8 cellular contexts compared by ENCODE assay signal in genomic region chr22:20981787-20982562, GRCh38. TPM values are rescaled to one million over a fixed set of nuclear protein-coding genes. Genes with fewer than 3 reads are reported as not detected.
A peak's percentile ranks its signal among the peaks of the same experiment; 100 is the strongest.
DNase-seq lines count a peak whose midpoint lies in the region; ATAC-seq and TF ChIP-seq lines count a peak whose summit lies in the region.

Gene LZTR1 (plus strand): TSS chr22:20982297. CDS start chr22:20982372, 75 bp downstream.

- H3K79me2 ChIP-seq in KMS-11 (ENCODE audit: insufficient read depth, low read depth) (no peaks in the 10 kb centered on the region), SK-N-SH (ENCODE audit: insufficient read depth) (peaks cover 25% of the 10 kb centered on the region)

- H3K4me1 ChIP-seq in ES-I3 (ENCODE audit: insufficient read depth, low read length) = peaks cover 5% of the 10 kb centered on the region; the same call in 1 of the 2 replicates
- H3K4me1 ChIP-seq in KMS-11 (ENCODE audit: low read depth, poor library complexity, severe bottlenecking) = peaks cover 18% of the 10 kb centered on the region
- peaks cover 6 to 24% of the 10 kb centered on the region in 2 experiments; a peak in 2 of 4 replicates for H3K4me1 ChIP-seq in SK-N-SH (ENCODE audit: control insufficient read depth in 1 of 2, insufficient read depth in 2 of 2, low read depth in 1 of 2, low read length in 1 of 2)
- H3K4me1 ChIP-seq in thoracic aorta (ENCODE audit: control insufficient read depth in 1 of 2, low read depth in 2 of 2) = peaks cover 12 to 33% of the 10 kb centered on the region in 2 donors

- 1% methylated on average over 29 of the region's 87 CpGs for WGBS in SK-N-SH (ENCODE audit: low lambda C conversion rate)

- H3K36me3 ChIP-seq in ES-I3 (ENCODE audit: insufficient read depth, low read length) (no peaks in the 10 kb centered on the region), KMS-11 (ENCODE audit: insufficient read depth) (no peaks in the 10 kb centered on the region), SK-N-SH (replicated peaks in 1 of 2; ENCODE audit: control insufficient read depth in 1 of 2, insufficient read depth in 2 of 2, low read length in 1 of 2) (peaks cover 8 to 20% of the 10 kb centered on the region in 2 experiments), thoracic aorta (no peaks in the 10 kb centered on the region)

- peak within 1 kb of the TSS; percentile 96 for H3K4me2 ChIP-seq in KMS-11
- H3K4me2 ChIP-seq in SK-N-SH = peak within 1 kb of the TSS; percentile 95

- TF ChIP-seq RAD21 in SK-N-SH (IDR thresholded peaks at IDR 0.05; ENCODE audit: low read length) = peak; percentile 54

- DNase-seq in SK-N-SH (peak; percentile 94), germinal center (ENCODE audit: low spot score) (peak; percentile 75), occipital lobe (lab: John Stamatoyannopoulos, UW) (peak; percentile 80), thoracic aorta (ENCODE audit: low spot score) (no peak)
- DNase-seq in activated naive CD4-positive, alpha-beta T cell treated with anti-CD3 and anti-CD28 coated beads, Interleukin-2, amount 50 U/mL, for 16 hours = peak; percentile 73

- CTCF ChIA-PET in SK-N-SH (lab: Yijun Ruan, JAX) = interaction anchor here (0.7 to 3.6 kb wide), 16 partner anchors 9 to 178 kb away, joined by 3 to 12 read pairs (median 3); partner anchors contain the start of gene CRKL

- TF ChIP-seq CTCF in KMS-11 (conservative IDR thresholded peaks at IDR 0.05; ENCODE audit: low read depth, low read length) (0 out of 2 replicates have a peak, but pooled peaks have one; percentile 48), SK-N-SH (IDR thresholded peaks at IDR 0.05) (peak; percentile 62), thoracic aorta (IDR thresholded peaks at IDR 0.05) (peak; percentile 44)

- peak within 1 kb of the TSS; percentile 90 for H2AFZ ChIP-seq in KMS-11 (ENCODE audit: low read depth)
- peak within 1 kb of the TSS; percentile 79; the same call in 1 of the 2 replicates for H2AFZ ChIP-seq in SK-N-SH (ENCODE audit: low read depth)

- no peak within 1 kb of the TSS for H3K4me3 ChIP-seq in KMS-11 (IDR thresholded peaks at IDR 0.05; ENCODE audit: insufficient read depth, low read depth, low read length)
- peak within 1 kb of the TSS; percentile 71 to 97 for H3K4me3 ChIP-seq in SK-N-SH (ENCODE audit: low read depth in 2 of 2, low read length in 1 of 2)
- H3K4me3 ChIP-seq in thoracic aorta = peak within 1 kb of the TSS; percentile 85

- peaks cover 9% of the 10 kb centered on the region; the same call in 1 of the 2 replicates for H3K27me3 ChIP-seq in KMS-11 (ENCODE audit: insufficient read depth, low read depth)
- no peaks in the 10 kb centered on the region for H3K27me3 ChIP-seq in SK-N-SH (ENCODE audit: insufficient read depth)
- H3K27me3 ChIP-seq in thoracic aorta (replicated peaks; ENCODE audit: insufficient read depth) = no peaks in the 10 kb centered on the region

- peak within 1 kb of the TSS; percentile 66 for H3K27ac ChIP-seq in KMS-11
- H3K27ac ChIP-seq in SK-N-SH (ENCODE audit: low read depth in 2 of 2, low read length in 1 of 2) = peak within 1 kb of the TSS; percentile 77 to 98
- H3K27ac ChIP-seq in thoracic aorta = peak within 1 kb of the TSS; percentile 77 to 78

- no peaks in the 10 kb centered on the region for H3F3A ChIP-seq in SK-N-SH (replicated peaks; ENCODE audit: insufficient read depth)

- H3K9ac ChIP-seq in ES-I3 (ENCODE audit: low read depth, low read length) (peak within 1 kb of the TSS; percentile 89), KMS-11 (peak within 1 kb of the TSS; percentile 73), SK-N-SH (peak within 1 kb of the TSS; percentile 78)

- no peak; a peak in 1 of 4 replicates for TF ChIP-seq EP300 in SK-N-SH (IDR thresholded peaks at IDR 0.05; ENCODE audit: borderline replicate concordance in 1 of 2, low read depth in 1 of 2, low read length in 1 of 2)

- peak; percentile 67 for ATAC-seq in GM21723 (IDR thresholded peaks at IDR 0.05; ENCODE audit: unreplicated experiment)
- peak; percentile 73 for ATAC-seq in thoracic aorta (ENCODE audit: insufficient number of reproducible peaks, low FRiP score, low read depth)

- no peaks in the 10 kb centered on the region for H3K9me2 ChIP-seq in SK-N-SH

- POLR2A ChIA-PET in SK-N-SH (lab: Yijun Ruan, JAX) = interaction anchor here (0.6 to 1.8 kb wide), 17 partner anchors 9 to 96 kb away, joined by 3 to 13 read pairs (median 6); partner anchors contain the start of genes LRRC74B, P2RX6 and THAP7

- H3K9me3 ChIP-seq in ES-I3 (ENCODE audit: control insufficient read depth, insufficient read depth, low read length) (peaks cover 6% of the 10 kb centered on the region; the same call in 1 of the 2 replicates), SK-N-SH (no peaks in the 10 kb centered on the region), thoracic aorta (peaks cover 7% of the 10 kb centered on the region)

- H4K20me1 ChIP-seq in KMS-11 (ENCODE audit: insufficient read depth) (no peaks in the 10 kb centered on the region), SK-N-SH (ENCODE audit: insufficient read depth) (no peaks in the 10 kb centered on the region)

TF ChIP-seq in SK-N-SH, 30 proteins besides CTCF, POLR2A, EP300 and RAD21 (continues in another document):
- TF ChIP-seq MAX (IDR thresholded peaks at IDR 0.05; ENCODE audit: low read depth) (peak; percentile 96), CHD2 (IDR thresholded peaks at IDR 0.05; ENCODE audit: low read length, partially characterized antibody) (peak; percentile 40), ELF1 (IDR thresholded peaks at IDR 0.05) (peak; percentile 62; the same call in 1 of the 2 replicates), SIN3A (IDR thresholded peaks at IDR 0.05; ENCODE audit: borderline replicate concordance, low read depth, low read length) (0 out of 2 replicates have a peak, but pooled peaks have one; percentile 36), TCF12 (IDR thresholded peaks at IDR 0.05) (no peak), FOXJ3 (CRISPR knock-in tag; IDR thresholded peaks at IDR 0.05) (no peak), FOSL2 (IDR thresholded peaks at IDR 0.05; ENCODE audit: borderline replicate concordance, low read depth) (no peak; the same call in 1 of the 2 replicates), REST (IDR thresholded peaks at IDR 0.05; ENCODE audit: low read depth, low read length) (no peak), MEF2A (IDR thresholded peaks at IDR 0.05; ENCODE audit: borderline replicate concordance, low read depth) (no peak), TEAD4 (IDR thresholded peaks at IDR 0.05; ENCODE audit: borderline replicate concordance, insufficient read depth) (no peak), PBX3 (IDR thresholded peaks at IDR 0.05) (no peak), RCOR1 (IDR thresholded peaks at IDR 0.05; ENCODE audit: low read length) (no peak), TAF1 (IDR thresholded peaks at IDR 0.05; ENCODE audit: borderline replicate concordance, low read depth, low read length) (peak; percentile 61; the same call in 1 of the 2 replicates), FOXM1 (IDR thresholded peaks at IDR 0.05; ENCODE audit: low read depth) (no peak), NRF1 (IDR thresholded peaks at IDR 0.05; ENCODE audit: low read depth, low read length) (peak; percentile 69)
- TF ChIP-seq, protein P1, sequence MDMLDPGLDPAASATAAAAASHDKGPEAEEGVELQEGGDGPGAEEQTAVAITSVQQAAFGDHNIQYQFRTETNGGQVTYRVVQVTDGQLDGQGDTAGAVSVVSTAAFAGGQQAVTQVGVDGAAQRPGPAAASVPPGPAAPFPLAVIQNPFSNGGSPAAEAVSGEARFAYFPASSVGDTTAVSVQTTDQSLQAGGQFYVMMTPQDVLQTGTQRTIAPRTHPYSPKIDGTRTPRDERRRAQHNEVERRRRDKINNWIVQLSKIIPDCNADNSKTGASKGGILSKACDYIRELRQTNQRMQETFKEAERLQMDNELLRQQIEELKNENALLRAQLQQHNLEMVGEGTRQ (IDR thresholded peaks at IDR 0.05; ENCODE audit: borderline replicate concordance, low read depth, low read length) = no peak

RNA-seq across cellular contexts. Expression of gene LZTR1, which starts in this region (rescaled TPM):
- polyA plus RNA-seq in SK-N-SH (2012; rRNA removed) = 37.7 and 41.5 TPM in 2 replicates
- polyA plus RNA-seq in SK-N-SH (2012; cell fraction: cytosol; rRNA removed) = 11.9 and 15.0 TPM in 2 replicates
- polyA plus RNA-seq in SK-N-SH (2012; cell fraction: nucleus; rRNA removed) = 294 and 344 TPM in 2 replicates
- total RNA-seq in occipital lobe = 49.3 TPM
- 100 to 1,000 TPM in 1 of 2 donors, 10 to 100 TPM in 1; 96.2 to 105 TPM for total RNA-seq in thoracic aorta
